ENCODE assay signal across 8 cellular contexts in the genomic region with DNA sequence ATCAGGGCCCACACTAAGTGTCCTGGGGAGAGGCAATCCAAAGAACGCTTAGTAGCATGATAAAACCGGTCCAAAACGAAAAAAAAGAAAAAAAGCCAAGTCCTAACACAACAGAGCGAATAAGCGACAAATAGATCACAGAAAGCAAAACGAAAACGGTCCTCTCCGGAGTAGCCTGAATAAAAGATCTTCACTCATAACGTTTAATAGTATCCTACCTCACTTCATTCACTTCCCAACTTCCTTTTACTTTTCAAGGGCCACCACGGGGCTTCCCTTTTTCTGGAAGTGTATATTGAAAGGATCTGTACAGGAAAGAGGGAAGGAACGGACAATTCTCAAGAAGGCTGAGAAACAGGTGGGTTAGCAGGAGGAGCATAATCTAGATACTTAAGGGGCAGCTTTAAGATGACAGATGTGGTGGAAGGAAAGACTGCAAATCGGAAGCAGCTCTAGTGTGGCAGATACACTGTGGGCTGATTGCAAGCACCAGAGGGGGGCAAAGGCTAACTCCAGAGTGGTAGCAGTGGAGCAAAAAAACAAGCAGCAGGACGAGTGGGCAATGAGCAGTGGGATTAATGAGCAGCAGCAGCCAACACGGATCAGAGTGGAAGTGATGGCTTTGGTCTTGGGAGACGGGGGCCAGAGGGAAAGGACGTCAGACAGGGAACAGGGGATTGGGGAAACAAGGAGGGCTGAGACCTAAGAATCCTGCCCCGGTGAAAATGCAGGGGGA. TPM values are rescaled to one million over a fixed set of nuclear protein-coding genes. Genes with fewer than 3 reads are reported as not detected.
DNase-seq lines count a peak whose midpoint lies in the region; ATAC-seq and TF ChIP-seq lines count a peak whose summit lies in the region.

No MANE protein-coding gene starts in this region.

- TF ChIP-seq POLR2A in heart left ventricle (IDR thresholded peaks at IDR 0.05), result no peak

- H3K9me3 Mint-ChIP-seq in WTC11, result no peaks in the 10 kb centered on the region

- TF ChIP-seq CTCF in heart left ventricle (IDR thresholded peaks at IDR 0.05) (no peak), psoas muscle (IDR thresholded peaks at IDR 0.05) (no peak), WTC11 (IDR thresholded peaks at IDR 0.05) (no peak)

- ATAC-seq in GM21528 (IDR thresholded peaks at IDR 0.05; ENCODE audit: low FRiP score, unreplicated experiment), result peak; percentile 30
- peak in 2 of 4 donors; percentile 13 to 14 for ATAC-seq in heart left ventricle
- ATAC-seq in psoas muscle, result peak in 3 of 4 donors; percentile 11 to 35 (median 24)
- no peak for ATAC-seq in WTC11
- ATAC-seq in GM21723 (IDR thresholded peaks at IDR 0.05; ENCODE audit: unreplicated experiment), result no peak

- intact Hi-C loops in heart left ventricle (cut with DNase I) (loop anchor here in 3 of 10 donors (5.0 to 10.0 kb wide), 2 partner anchors 48 to 94 kb away; a partner anchor contains a TSS), psoas muscle (cut with DNase I) (loop anchor here in 1 of 2 donors (5.0 kb wide), 1 partner anchor 62 kb away; no protein-coding TSS in a partner anchor)

- DNase-seq in EH (ENCODE audit: low read depth) (peak; percentile 53), NCI-H460 (ENCODE audit: extremely low read depth, low read depth) (peak; percentile 15), heart left ventricle (peak in 1 of 5 donors; percentile 10), psoas muscle (no peak), WTC11 (ENCODE audit: low spot score) (no peak)
- DNase-seq in activated T-helper 9 cell treated with anti-CD3 and anti-CD28 coated beads, Interleukin-2, amount 50 U/mL, for 16 hours (ENCODE audit: low read depth), result peak; percentile 3

- H3K27ac ChIP-seq in heart left ventricle (peak overlapping the region; percentile 35 to 97 (median 92)), psoas muscle (peak overlapping the region; percentile 94)

- no peak overlapping the region for H3K4me3 Mint-ChIP-seq in WTC11

- H3K27me3 Mint-ChIP-seq in WTC11 (ENCODE audit: low read depth), result no peaks in the 10 kb centered on the region

- POLR2A ChIA-PET in WTC11 (lab: Charles Lee), result interaction anchor here (0.7 kb wide), 1 partner anchor 94 kb away, joined by 3 read pairs; no protein-coding TSS in a partner anchor

- no peaks in the 10 kb centered on the region for H3K36me3 Mint-ChIP-seq in WTC11

- H3K4me3 ChIP-seq in heart left ventricle (peak overlapping the region; percentile 49 to 92 (median 77)), psoas muscle (peak overlapping the region; percentile 94)

- CTCF ChIA-PET in WTC11 (lab: Charles Lee), result no interaction called here

- no peaks in the 10 kb centered on the region for H3K36me3 ChIP-seq in heart left ventricle
- no peaks in the 10 kb centered on the region for H3K36me3 ChIP-seq in psoas muscle (ENCODE audit: insufficient read depth in 1 of 2, low read depth in 1 of 2)

- H3K4me1 Mint-ChIP-seq in WTC11, result peaks cover 5% of the 10 kb centered on the region

- H3K27me3 ChIP-seq in heart left ventricle (no peaks in the 10 kb centered on the region), psoas muscle (ENCODE audit: insufficient read depth in 3 of 3, low read length in 2 of 3) (no peaks in the 10 kb centered on the region)

- 0 to 1% (median 1%) methylated on average over 17 of the region's 17 CpGs for WGBS in heart left ventricle, 4 donors
- 1% methylated on average over 17 of the region's 17 CpGs for WGBS in psoas muscle, 3 donors

- no peak overlapping the region for H3K27ac Mint-ChIP-seq in WTC11

- H3K4me1 ChIP-seq in heart left ventricle (peaks cover 6 to 40% (median 25%) of the 10 kb centered on the region in 12 donors), psoas muscle (peaks cover 22% of the 10 kb centered on the region)

- H3K9me3 ChIP-seq in heart left ventricle (no peaks in the 10 kb centered on the region), psoas muscle (no peaks in the 10 kb centered on the region)

TF ChIP-seq in WTC11, 78 proteins besides CTCF, POLR2A, EP300 and RAD21 (continues in another document):
- no peak for TF ChIP-seq CREM (CRISPR knock-in tag; IDR thresholded peaks at IDR 0.05)
- TF ChIP-seq, protein P1, sequence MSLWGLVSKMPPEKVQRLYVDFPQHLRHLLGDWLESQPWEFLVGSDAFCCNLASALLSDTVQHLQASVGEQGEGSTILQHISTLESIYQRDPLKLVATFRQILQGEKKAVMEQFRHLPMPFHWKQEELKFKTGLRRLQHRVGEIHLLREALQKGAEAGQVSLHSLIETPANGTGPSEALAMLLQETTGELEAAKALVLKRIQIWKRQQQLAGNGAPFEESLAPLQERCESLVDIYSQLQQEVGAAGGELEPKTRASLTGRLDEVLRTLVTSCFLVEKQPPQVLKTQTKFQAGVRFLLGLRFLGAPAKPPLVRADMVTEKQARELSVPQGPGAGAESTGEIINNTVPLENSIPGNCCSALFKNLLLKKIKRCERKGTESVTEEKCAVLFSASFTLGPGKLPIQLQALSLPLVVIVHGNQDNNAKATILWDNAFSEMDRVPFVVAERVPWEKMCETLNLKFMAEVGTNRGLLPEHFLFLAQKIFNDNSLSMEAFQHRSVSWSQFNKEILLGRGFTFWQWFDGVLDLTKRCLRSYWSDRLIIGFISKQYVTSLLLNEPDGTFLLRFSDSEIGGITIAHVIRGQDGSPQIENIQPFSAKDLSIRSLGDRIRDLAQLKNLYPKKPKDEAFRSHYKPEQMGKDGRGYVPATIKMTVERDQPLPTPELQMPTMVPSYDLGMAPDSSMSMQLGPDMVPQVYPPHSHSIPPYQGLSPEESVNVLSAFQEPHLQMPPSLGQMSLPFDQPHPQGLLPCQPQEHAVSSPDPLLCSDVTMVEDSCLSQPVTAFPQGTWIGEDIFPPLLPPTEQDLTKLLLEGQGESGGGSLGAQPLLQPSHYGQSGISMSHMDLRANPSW (CRISPR knock-in tag; conservative IDR thresholded peaks at IDR 0.05; ENCODE audit: low read depth), result no peak
- TF ChIP-seq JAZF1 (CRISPR knock-in tag; IDR thresholded peaks at IDR 0.05), result no peak
- TF ChIP-seq NFATC4 (CRISPR knock-in tag; IDR thresholded peaks at IDR 0.05), result no peak
- TF ChIP-seq TEAD1 (CRISPR knock-in tag; IDR thresholded peaks at IDR 0.05), result no peak
- no peak for TF ChIP-seq FOXP1 (CRISPR knock-in tag; IDR thresholded peaks at IDR 0.05; ENCODE audit: borderline replicate concordance)
- no peak for TF ChIP-seq ZNF263 (CRISPR knock-in tag; IDR thresholded peaks at IDR 0.05; ENCODE audit: low read depth)
- no peak for TF ChIP-seq KAT7 (CRISPR knock-in tag; IDR thresholded peaks at IDR 0.05; ENCODE audit: borderline replicate concordance)
- TF ChIP-seq, protein P2, sequence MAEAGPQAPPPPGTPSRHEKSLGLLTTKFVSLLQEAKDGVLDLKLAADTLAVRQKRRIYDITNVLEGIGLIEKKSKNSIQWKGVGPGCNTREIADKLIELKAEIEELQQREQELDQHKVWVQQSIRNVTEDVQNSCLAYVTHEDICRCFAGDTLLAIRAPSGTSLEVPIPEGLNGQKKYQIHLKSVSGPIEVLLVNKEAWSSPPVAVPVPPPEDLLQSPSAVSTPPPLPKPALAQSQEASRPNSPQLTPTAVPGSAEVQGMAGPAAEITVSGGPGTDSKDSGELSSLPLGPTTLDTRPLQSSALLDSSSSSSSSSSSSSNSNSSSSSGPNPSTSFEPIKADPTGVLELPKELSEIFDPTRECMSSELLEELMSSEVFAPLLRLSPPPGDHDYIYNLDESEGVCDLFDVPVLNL (CRISPR knock-in tag; IDR thresholded peaks at IDR 0.05; ENCODE audit: borderline replicate concordance, low read depth), result no peak
- no peak for TF ChIP-seq SP1 (CRISPR knock-in tag; conservative IDR thresholded peaks at IDR 0.05)
- no peak for TF ChIP-seq ZBTB21 (CRISPR knock-in tag; IDR thresholded peaks at IDR 0.05; ENCODE audit: borderline replicate concordance)
- TF ChIP-seq, protein P3, sequence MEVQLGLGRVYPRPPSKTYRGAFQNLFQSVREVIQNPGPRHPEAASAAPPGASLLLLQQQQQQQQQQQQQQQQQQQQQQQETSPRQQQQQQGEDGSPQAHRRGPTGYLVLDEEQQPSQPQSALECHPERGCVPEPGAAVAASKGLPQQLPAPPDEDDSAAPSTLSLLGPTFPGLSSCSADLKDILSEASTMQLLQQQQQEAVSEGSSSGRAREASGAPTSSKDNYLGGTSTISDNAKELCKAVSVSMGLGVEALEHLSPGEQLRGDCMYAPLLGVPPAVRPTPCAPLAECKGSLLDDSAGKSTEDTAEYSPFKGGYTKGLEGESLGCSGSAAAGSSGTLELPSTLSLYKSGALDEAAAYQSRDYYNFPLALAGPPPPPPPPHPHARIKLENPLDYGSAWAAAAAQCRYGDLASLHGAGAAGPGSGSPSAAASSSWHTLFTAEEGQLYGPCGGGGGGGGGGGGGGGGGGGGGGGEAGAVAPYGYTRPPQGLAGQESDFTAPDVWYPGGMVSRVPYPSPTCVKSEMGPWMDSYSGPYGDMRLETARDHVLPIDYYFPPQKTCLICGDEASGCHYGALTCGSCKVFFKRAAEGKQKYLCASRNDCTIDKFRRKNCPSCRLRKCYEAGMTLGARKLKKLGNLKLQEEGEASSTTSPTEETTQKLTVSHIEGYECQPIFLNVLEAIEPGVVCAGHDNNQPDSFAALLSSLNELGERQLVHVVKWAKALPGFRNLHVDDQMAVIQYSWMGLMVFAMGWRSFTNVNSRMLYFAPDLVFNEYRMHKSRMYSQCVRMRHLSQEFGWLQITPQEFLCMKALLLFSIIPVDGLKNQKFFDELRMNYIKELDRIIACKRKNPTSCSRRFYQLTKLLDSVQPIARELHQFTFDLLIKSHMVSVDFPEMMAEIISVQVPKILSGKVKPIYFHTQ (CRISPR knock-in tag; IDR thresholded peaks at IDR 0.05), result no peak
- TF ChIP-seq RORB (CRISPR knock-in tag; IDR thresholded peaks at IDR 0.05), result no peak
- TF ChIP-seq GRHL2 (CRISPR knock-in tag; IDR thresholded peaks at IDR 0.05; ENCODE audit: insufficient replicate concordance, severe bottlenecking), result no peak
- TF ChIP-seq GTF2I (CRISPR knock-in tag; conservative IDR thresholded peaks at IDR 0.05), result no peak
- TF ChIP-seq EMX1 (CRISPR knock-in tag; IDR thresholded peaks at IDR 0.05), result no peak
- no peak for TF ChIP-seq JUN (CRISPR knock-in tag; IDR thresholded peaks at IDR 0.05)

RNA-seq across cellular contexts. Expression of a gene that starts 0.9 kb away (rescaled TPM):
- total RNA-seq in NCI-H460 (2014; rRNA removed; shearing (Covaris generic)), result 15.2 and 15.3 TPM in 2 replicates
- polyA plus RNA-seq in NCI-H460 (2014; cell fraction: nucleus; rRNA removed), result 3.3 and 4.0 TPM in 2 replicates
- total RNA-seq in heart left ventricle (10 to 100 TPM; 21.2 to 29.2 (median 24.0) TPM), psoas muscle (10 to 100 TPM; 27.6 to 43.7 (median 33.5) TPM), WTC11 (2021) (14.6 to 19.7 TPM (median 19.2 TPM) in 3 replicates)
- polyA plus RNA-seq in heart left ventricle (1 to 10 TPM; 7.9 to 9.4 TPM), psoas muscle (10 to 100 TPM in 2 of 3 donors, 1 to 10 TPM in 1; 8.3 to 21.6 (median 10.3) TPM)

RNA-seq across cellular contexts. Expression of a gene that starts 48.7 kb away (rescaled TPM):
- 102 and 103 TPM in 2 replicates for total RNA-seq in NCI-H460 (2014; rRNA removed; shearing (Covaris generic))
- polyA plus RNA-seq in NCI-H460 (2014; cell fraction: nucleus; rRNA removed), result 94.2 and 161 TPM in 2 replicates
- total RNA-seq in heart left ventricle, result 10 to 100 TPM in 8 of 9 donors, 1 to 10 TPM in 1; 9.4 to 18.6 (median 13.6) TPM
- polyA plus RNA-seq in heart left ventricle, result 10 to 100 TPM; 11.7 to 16.3 TPM
- total RNA-seq in psoas muscle, result 10 to 100 TPM; 15.7 to 20.8 (median 18.8) TPM
- polyA plus RNA-seq in psoas muscle, result 10 to 100 TPM; 16.5 to 22.7 (median 22.0) TPM
- 138 to 171 TPM (median 149 TPM) in 3 replicates for total RNA-seq in WTC11 (2021)

Comparison
In these comparisons a context has a peak if more than half of its experiments do, and no peak if none do; other contexts are left out.
1. DNase-seq: peak in EH (single experiment), NCI-H460 (single experiment) and activated T-helper 9 cell treated with anti-CD3 and anti-CD28 coated beads, Interleukin-2, amount 50 U/mL, for 16 hours (single experiment); none in psoas muscle (0 of 2) and WTC11 (single experiment).
2. ATAC-seq: peak in GM21528 (single experiment) and psoas muscle (3 of 4); none in WTC11 (single experiment) and GM21723 (single experiment).